1 cellular context compared by ENCODE assay signal in the genomic region with DNA sequence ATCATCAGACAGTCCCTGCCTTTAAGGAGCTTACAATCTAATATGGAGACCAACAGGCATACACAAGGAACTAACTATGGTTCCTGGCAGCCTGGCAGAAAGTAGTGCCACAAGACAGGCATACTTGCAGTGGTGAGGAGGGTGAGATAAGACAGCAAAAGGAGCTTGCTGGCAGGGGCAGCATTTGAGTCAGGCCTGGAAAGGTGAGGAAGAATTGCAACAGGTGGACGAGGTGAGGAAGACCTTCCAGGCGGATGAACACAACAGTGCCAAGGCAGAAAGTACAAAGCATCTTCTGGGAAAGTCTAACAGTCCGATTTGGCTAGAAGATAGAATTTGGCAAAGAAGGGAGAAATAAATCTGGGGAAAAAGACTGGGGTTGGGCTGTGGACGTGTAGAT.
TF ChIP-seq lines count a peak whose summit lies in the region.

No MANE protein-coding gene starts in this region.

TF ChIP-seq in K562, 482 proteins besides CTCF, POLR2A, EP300 and RAD21:
- TF ChIP-seq, protein P1, sequence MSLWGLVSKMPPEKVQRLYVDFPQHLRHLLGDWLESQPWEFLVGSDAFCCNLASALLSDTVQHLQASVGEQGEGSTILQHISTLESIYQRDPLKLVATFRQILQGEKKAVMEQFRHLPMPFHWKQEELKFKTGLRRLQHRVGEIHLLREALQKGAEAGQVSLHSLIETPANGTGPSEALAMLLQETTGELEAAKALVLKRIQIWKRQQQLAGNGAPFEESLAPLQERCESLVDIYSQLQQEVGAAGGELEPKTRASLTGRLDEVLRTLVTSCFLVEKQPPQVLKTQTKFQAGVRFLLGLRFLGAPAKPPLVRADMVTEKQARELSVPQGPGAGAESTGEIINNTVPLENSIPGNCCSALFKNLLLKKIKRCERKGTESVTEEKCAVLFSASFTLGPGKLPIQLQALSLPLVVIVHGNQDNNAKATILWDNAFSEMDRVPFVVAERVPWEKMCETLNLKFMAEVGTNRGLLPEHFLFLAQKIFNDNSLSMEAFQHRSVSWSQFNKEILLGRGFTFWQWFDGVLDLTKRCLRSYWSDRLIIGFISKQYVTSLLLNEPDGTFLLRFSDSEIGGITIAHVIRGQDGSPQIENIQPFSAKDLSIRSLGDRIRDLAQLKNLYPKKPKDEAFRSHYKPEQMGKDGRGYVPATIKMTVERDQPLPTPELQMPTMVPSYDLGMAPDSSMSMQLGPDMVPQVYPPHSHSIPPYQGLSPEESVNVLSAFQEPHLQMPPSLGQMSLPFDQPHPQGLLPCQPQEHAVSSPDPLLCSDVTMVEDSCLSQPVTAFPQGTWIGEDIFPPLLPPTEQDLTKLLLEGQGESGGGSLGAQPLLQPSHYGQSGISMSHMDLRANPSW (CRISPR knock-in tag; IDR thresholded peaks at IDR 0.05), result no peak
- TF ChIP-seq ZNF12 (CRISPR knock-in tag; IDR thresholded peaks at IDR 0.05) (no peak), ZNF316 (IDR thresholded peaks at IDR 0.05) (peak; percentile 38; the same call in 1 of the 2 replicates)
- TF ChIP-seq, protein P2, sequence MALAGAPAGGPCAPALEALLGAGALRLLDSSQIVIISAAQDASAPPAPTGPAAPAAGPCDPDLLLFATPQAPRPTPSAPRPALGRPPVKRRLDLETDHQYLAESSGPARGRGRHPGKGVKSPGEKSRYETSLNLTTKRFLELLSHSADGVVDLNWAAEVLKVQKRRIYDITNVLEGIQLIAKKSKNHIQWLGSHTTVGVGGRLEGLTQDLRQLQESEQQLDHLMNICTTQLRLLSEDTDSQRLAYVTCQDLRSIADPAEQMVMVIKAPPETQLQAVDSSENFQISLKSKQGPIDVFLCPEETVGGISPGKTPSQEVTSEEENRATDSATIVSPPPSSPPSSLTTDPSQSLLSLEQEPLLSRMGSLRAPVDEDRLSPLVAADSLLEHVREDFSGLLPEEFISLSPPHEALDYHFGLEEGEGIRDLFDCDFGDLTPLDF (CRISPR knock-in tag; IDR thresholded peaks at IDR 0.05), result no peak
- TF ChIP-seq, protein P3, sequence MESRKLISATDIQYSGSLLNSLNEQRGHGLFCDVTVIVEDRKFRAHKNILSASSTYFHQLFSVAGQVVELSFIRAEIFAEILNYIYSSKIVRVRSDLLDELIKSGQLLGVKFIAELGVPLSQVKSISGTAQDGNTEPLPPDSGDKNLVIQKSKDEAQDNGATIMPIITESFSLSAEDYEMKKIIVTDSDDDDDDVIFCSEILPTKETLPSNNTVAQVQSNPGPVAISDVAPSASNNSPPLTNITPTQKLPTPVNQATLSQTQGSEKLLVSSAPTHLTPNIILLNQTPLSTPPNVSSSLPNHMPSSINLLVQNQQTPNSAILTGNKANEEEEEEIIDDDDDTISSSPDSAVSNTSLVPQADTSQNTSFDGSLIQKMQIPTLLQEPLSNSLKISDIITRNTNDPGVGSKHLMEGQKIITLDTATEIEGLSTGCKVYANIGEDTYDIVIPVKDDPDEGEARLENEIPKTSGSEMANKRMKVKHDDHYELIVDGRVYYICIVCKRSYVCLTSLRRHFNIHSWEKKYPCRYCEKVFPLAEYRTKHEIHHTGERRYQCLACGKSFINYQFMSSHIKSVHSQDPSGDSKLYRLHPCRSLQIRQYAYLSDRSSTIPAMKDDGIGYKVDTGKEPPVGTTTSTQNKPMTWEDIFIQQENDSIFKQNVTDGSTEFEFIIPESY (CRISPR knock-in tag; IDR thresholded peaks at IDR 0.05), result no peak
TF ChIP-seq in K562: peak in this region for 1.
